9 cellular contexts compared by ENCODE assay signal in genomic region chr2:49616800-49617199, GRCh38.
A peak's percentile ranks its signal among the peaks of the same experiment; 100 is the strongest.
DNase-seq lines count a peak whose midpoint lies in the region; ATAC-seq, FAIRE-seq and TF ChIP-seq lines count a peak whose summit lies in the region.
"Had no signal": no experiment of that assay in that cellular context is flagged by ENCODE, and none has a peak within 500 bp of the region (broad histone marks: within the 10 kb centered on the region; RNA-seq: fewer than 3 reads in every experiment).

No MANE protein-coding gene starts in this region.

- no peaks in the 10 kb centered on the region for H3K27me3 ChIP-seq in H1 (replicated peaks in 1 of 4; ENCODE audit: control insufficient read depth in 3 of 4, extremely low read depth in 1 of 4, insufficient read depth in 3 of 4, low read length in 3 of 4)

- whole genome bisulfite sequencing in H1 (ENCODE audit: extremely low coverage in 1 of 2, insufficient coverage in 1 of 2, insufficient read length in 1 of 2, insufficient replicate concordance in 2 of 2, low coverage in 1 of 2, low lambda C conversion rate in 2 of 2, missing lambda C conversion rate in 1 of 2), 2 experiments = 33% methylated on average over 2 of the region's 2 CpGs; no CpG with 5 or more reads in 1 of the 2 experiments

- CTCF ChIA-PET in H1 (lab: Charles Lee; ENCODE audit: partially characterized antibody) = interaction anchor here (0.5 to 3.0 kb wide), 24 partner anchors 9 to 875 kb away, joined by 3 to 26 read pairs (median 4); no protein-coding TSS in a partner anchor

- H3K9me3 ChIP-seq in H1 (ENCODE audit: insufficient read depth in 2 of 2, low read depth in 1 of 2, low read length in 1 of 2) = no peaks in the 10 kb centered on the region

- H3K4me3 ChIP-seq in H1 (ENCODE audit: extremely low read depth in 1 of 4, insufficient read depth in 2 of 4, low read depth in 3 of 4, low read length in 4 of 4) = no peak overlapping the region

- peak in 2 of 3 experiments; percentile 49 to 71; a peak in 3 of 4 replicates for TF ChIP-seq CTCF in H1 (IDR thresholded peaks at IDR 0.05; ENCODE audit: control extremely low read depth in 1 of 3, insufficient read depth in 1 of 3, low read depth in 1 of 3, low read length in 3 of 3)

- H3K4me1 Mint-ChIP-seq in T-helper 2 cell treated with Interferon-gamma antibody and Interleukin-4, amounts not matched to agents 5 μg/mL and 100 μg/mL, for 36 hours (ENCODE audit: low read depth) = no peaks in the 10 kb centered on the region

- peak; percentile 73 to 81 for TF ChIP-seq RAD21 in H1 (IDR thresholded peaks at IDR 0.05 in 1 of 2, conservative IDR thresholded peaks at IDR 0.05 in 1 of 2; ENCODE audit: low read depth in 2 of 2, low read length in 2 of 2)

- no peaks in the 10 kb centered on the region for H3K9me3 Mint-ChIP-seq in T-helper 2 cell treated with Interferon-gamma antibody and Interleukin-4, amounts not matched to agents 5 μg/mL and 100 μg/mL, for 36 hours

- H3K23me2 ChIP-seq in H1 (ENCODE audit: low read depth, low read length) = no peaks in the 10 kb centered on the region

- H2BK120ac ChIP-seq in H1 (replicated peaks; ENCODE audit: low read depth, low read length) = no peak overlapping the region

- no peak overlapping the region for H4K5ac ChIP-seq in H1 (ENCODE audit: insufficient read length, low read depth, low read length)

- H4K20me1 ChIP-seq in H1 (replicated peaks in 1 of 2; ENCODE audit: control insufficient read depth in 1 of 2, insufficient read depth in 2 of 2, low read length in 2 of 2) = no peaks in the 10 kb centered on the region

- no peaks in the 10 kb centered on the region for H3K36me3 ChIP-seq in H1 (ENCODE audit: control insufficient read depth in 2 of 4, insufficient read depth in 4 of 4, low read length in 3 of 4)

- H2BK20ac ChIP-seq in H1 (ENCODE audit: low read length) = no peak overlapping the region

- H4K8ac ChIP-seq in H1 (ENCODE audit: extremely low read depth, insufficient read depth, low read length) = no peak overlapping the region

- H3K27ac ChIP-seq in H1 (ENCODE audit: low read depth, low read length) = no peak overlapping the region

- peak; percentile 58 for FAIRE-seq in H1 (lab: Jason Lieb, UNC)
- FAIRE-seq: GM18507 had no signal

- peak; percentile 46 for ATAC-seq in GM21390 (IDR thresholded peaks at IDR 0.05; ENCODE audit: unreplicated experiment)
- ATAC-seq in GM19455 (IDR thresholded peaks at IDR 0.05; ENCODE audit: unreplicated experiment) = no peak

- TF ChIP-seq EP300 in H1 (IDR thresholded peaks at IDR 0.05; ENCODE audit: borderline replicate concordance in 1 of 2, low read depth in 2 of 2, low read length in 2 of 2) = no peak

- no peaks in the 10 kb centered on the region for H3K27me3 Mint-ChIP-seq in T-helper 2 cell treated with Interferon-gamma antibody and Interleukin-4, amounts not matched to agents 5 μg/mL and 100 μg/mL, for 36 hours (ENCODE audit: low read depth)

- H3K14ac ChIP-seq in H1 (ENCODE audit: insufficient read length) = no peak overlapping the region

- no peaks in the 10 kb centered on the region for H3K36me3 Mint-ChIP-seq in T-helper 2 cell treated with Interferon-gamma antibody and Interleukin-4, amounts not matched to agents 5 μg/mL and 100 μg/mL, for 36 hours (ENCODE audit: low read depth)

- H3K9ac ChIP-seq in H1 (replicated peaks in 1 of 4; ENCODE audit: extremely low read depth in 1 of 4, low read depth in 3 of 4, low read length in 3 of 4) = no peak overlapping the region

- H2BK5ac ChIP-seq in H1 (ENCODE audit: low read depth, low read length) = no peak overlapping the region

- DNase-seq in Ammon's horn (ENCODE audit: low spot score) (peak; percentile 74), NCI-H2227 (lab: John Stamatoyannopoulos, UW; ENCODE audit: unreplicated experiment) (peak; percentile 66), H1 (ENCODE audit: low read depth in 1 of 2, low spot score in 2 of 2) (no peak), retina (peak; percentile 9)
- DNase-seq in T-helper 2 cell treated with Interferon-gamma antibody and Interleukin-4, amounts not matched to agents 5 μg/mL and 100 μg/mL, for 36 hours (ENCODE audit: low spot score) = no peak
- no peak for DNase-seq in stimulated activated CD4-positive, alpha-beta T cell treated with anti-CD3 and anti-CD28 coated beads, Interleukin-1b, Interleukin-23, amount 100 ng/mL, for 48 hours

- no peaks in the 10 kb centered on the region for H3K79me1 ChIP-seq in H1 (ENCODE audit: low read depth, low read length)

- H3K18ac ChIP-seq in H1 (ENCODE audit: extremely low read depth, low read length) = no peak overlapping the region

- H3K4me3 Mint-ChIP-seq in T-helper 2 cell treated with Interferon-gamma antibody and Interleukin-4, amounts not matched to agents 5 μg/mL and 100 μg/mL, for 36 hours = no peak overlapping the region

- TF ChIP-seq POLR2A in H1 (IDR thresholded peaks at IDR 0.05; ENCODE audit: control extremely low read depth in 1 of 2, low read depth in 2 of 2, low read length in 2 of 2) = no peak

- H3K4me2 ChIP-seq in H1 (ENCODE audit: insufficient read depth in 1 of 2, low read depth in 2 of 2, low read length in 2 of 2) = no peak overlapping the region

- no peak overlapping the region for H3K23ac ChIP-seq in H1 (ENCODE audit: insufficient read length)

- H2AFZ ChIP-seq in H1 (ENCODE audit: low read length) = no peak overlapping the region

- H2BK15ac ChIP-seq in H1 (ENCODE audit: low read length) = no peak overlapping the region

- H2AK5ac ChIP-seq in H1 (ENCODE audit: low read depth, low read length) = no peak overlapping the region

- H3K27ac Mint-ChIP-seq in T-helper 2 cell treated with Interferon-gamma antibody and Interleukin-4, amounts not matched to agents 5 μg/mL and 100 μg/mL, for 36 hours = no peak overlapping the region

- no peaks in the 10 kb centered on the region for H3K79me2 ChIP-seq in H1 (ENCODE audit: control insufficient read depth in 1 of 2, insufficient read depth in 2 of 2, low read length in 2 of 2)

- POLR2A ChIA-PET in H1 (lab: Charles Lee; ENCODE audit: partially characterized antibody) = no interaction called here

- H4K91ac ChIP-seq in H1 (replicated peaks; ENCODE audit: insufficient read length, low read length) = no peak overlapping the region

- no peaks in the 10 kb centered on the region for H3K4me1 ChIP-seq in H1 (replicated peaks in 1 of 4; ENCODE audit: control insufficient read depth in 3 of 4, insufficient read depth in 4 of 4, low read length in 3 of 4)

- no peak overlapping the region for H2BK12ac ChIP-seq in H1 (ENCODE audit: low read depth, low read length)

- H3K4ac ChIP-seq in H1 (replicated peaks; ENCODE audit: insufficient read length, low read depth, low read length) = no peak overlapping the region

- H3K56ac ChIP-seq in H1 (replicated peaks; ENCODE audit: insufficient read length, low read depth, low read length) = no peak overlapping the region

TF ChIP-seq in H1, 55 proteins besides CTCF, POLR2A, EP300 and RAD21:
- TF ChIP-seq NANOG (IDR thresholded peaks at IDR 0.05; ENCODE audit: insufficient read depth, low read depth, low read length, poor library complexity, severe bottlenecking) = no peak
- TF ChIP-seq TBP (IDR thresholded peaks at IDR 0.05; ENCODE audit: low read depth, low read length) = no peak
- TF ChIP-seq HDAC2 (IDR thresholded peaks at IDR 0.05; ENCODE audit: borderline replicate concordance in 1 of 2, low read depth in 2 of 2, low read length in 2 of 2) = no peak
- no peak for TF ChIP-seq KDM4A (IDR thresholded peaks at IDR 0.05; ENCODE audit: low read depth, low read length, severe bottlenecking)
- no peak for TF ChIP-seq CHD1 (IDR thresholded peaks at IDR 0.05; ENCODE audit: low read depth, low read length)
- TF ChIP-seq KDM1A (IDR thresholded peaks at IDR 0.05; ENCODE audit: borderline replicate concordance, low read length) = no peak
- no peak for TF ChIP-seq SP1 (IDR thresholded peaks at IDR 0.05; ENCODE audit: low read depth, low read length)
- TF ChIP-seq HDAC6 (IDR thresholded peaks at IDR 0.05; ENCODE audit: low read depth, low read length) = no peak
- TF ChIP-seq CTBP2 (IDR thresholded peaks at IDR 0.05; ENCODE audit: borderline replicate concordance, insufficient read depth, insufficient read length, low read length) = no peak
- no peak for TF ChIP-seq EZH2 (IDR thresholded peaks at IDR 0.05; ENCODE audit: low read depth, low read length, severe bottlenecking)
- TF ChIP-seq POLR2AphosphoS5 (IDR thresholded peaks at IDR 0.05; ENCODE audit: low read depth, low read length) = no peak
- no peak for TF ChIP-seq SP2 (IDR thresholded peaks at IDR 0.05; ENCODE audit: low read length)
- no peak for TF ChIP-seq SUZ12 (IDR thresholded peaks at IDR 0.05; ENCODE audit: low read length)
- no peak for TF ChIP-seq USF2 (IDR thresholded peaks at IDR 0.05; ENCODE audit: low read length)
- no peak for TF ChIP-seq POU5F1 (IDR thresholded peaks at IDR 0.05; ENCODE audit: low read depth, low read length)
- no peak for TF ChIP-seq NRF1 (IDR thresholded peaks at IDR 0.05; ENCODE audit: low read depth, low read length)
- no peak for TF ChIP-seq TEAD4 (IDR thresholded peaks at IDR 0.05; ENCODE audit: low read depth, low read length)
- no peak for TF ChIP-seq FOSL1 (IDR thresholded peaks at IDR 0.05; ENCODE audit: insufficient read depth, low read depth, low read length)
- no peak for TF ChIP-seq PHF8 (conservative IDR thresholded peaks at IDR 0.05; ENCODE audit: low read depth, low read length)
- no peak for TF ChIP-seq EGR1 (IDR thresholded peaks at IDR 0.05; ENCODE audit: borderline replicate concordance, low read depth, low read length)

Comparison
In these comparisons a context has a peak if more than half of its experiments do, and no peak if none do; other contexts are left out.
1. DNase-seq: peak in Ammon's horn (single experiment), NCI-H2227 (single experiment) and retina (single experiment); none in H1 (0 of 2), T-helper 2 cell treated with Interferon-gamma antibody and Interleukin-4, amounts not matched to agents 5 μg/mL and 100 μg/mL, for 36 hours (single experiment) and stimulated activated CD4-positive, alpha-beta T cell treated with anti-CD3 and anti-CD28 coated beads, Interleukin-1b, Interleukin-23, amount 100 ng/mL, for 48 hours (single experiment).